ENCODE assay signal across 10 cellular contexts in genomic region chr9:136997830-136998234, GRCh38. TPM values are rescaled to one million over a fixed set of nuclear protein-coding genes. Genes with fewer than 3 reads are reported as not detected.
DNase-seq lines count a peak whose midpoint lies in the region; ATAC-seq, FAIRE-seq and TF ChIP-seq lines count a peak whose summit lies in the region.
"Had no signal": no experiment of that assay in that cellular context is flagged by ENCODE, and none has a peak within 500 bp of the region (broad histone marks: within the 10 kb centered on the region; RNA-seq: fewer than 3 reads in every experiment).

No MANE protein-coding gene starts in this region.

- FAIRE-seq in GM18507 (lab: Jason Lieb, UNC), result peak; percentile 31

- no peaks in the 10 kb centered on the region for H3K9me3 Mint-ChIP-seq in activated naive CD4-positive, alpha-beta T cell treated with anti-CD3 and anti-CD28 coated beads, Interleukin-2, amount 50 U/mL, for 24 hours

- peak overlapping the region; percentile 82; the same call in 1 of the 2 replicates for H3K27ac ChIP-seq in 22Rv1
- H3K27ac ChIP-seq: C4-2B had no signal

- ATAC-seq in HG02571 (IDR thresholded peaks at IDR 0.05; ENCODE audit: unreplicated experiment) (no peak), HG03342 (IDR thresholded peaks at IDR 0.05; ENCODE audit: unreplicated experiment) (no peak), HG03159 (IDR thresholded peaks at IDR 0.05; ENCODE audit: unreplicated experiment) (no peak)

- DNase-seq in GM18507 (ENCODE audit: extremely low spot score, insufficient read length, low read depth) (no peak), lung microvascular endothelial cell (ENCODE audit: low read depth in 2 of 2) (peak; percentile 49 to 74), HUDEP-2 (lab: John Stamatoyannopoulos, UW; ENCODE audit: unreplicated experiment in 76 of 76) (no peak)
- DNase-seq: Right ventricle myocardium superior had no signal

- no peak for TF ChIP-seq CTCF in 22Rv1 (IDR thresholded peaks at IDR 0.05)

- H3K27me3 Mint-ChIP-seq in activated naive CD4-positive, alpha-beta T cell treated with anti-CD3 and anti-CD28 coated beads, Interleukin-2, amount 50 U/mL, for 24 hours, result no peaks in the 10 kb centered on the region

- H3K36me3 Mint-ChIP-seq in activated naive CD4-positive, alpha-beta T cell treated with anti-CD3 and anti-CD28 coated beads, Interleukin-2, amount 50 U/mL, for 24 hours, result no peaks in the 10 kb centered on the region

- no peak overlapping the region for H3K27ac Mint-ChIP-seq in activated naive CD4-positive, alpha-beta T cell treated with anti-CD3 and anti-CD28 coated beads, Interleukin-2, amount 50 U/mL, for 24 hours

- peak overlapping the region; percentile 58 for H3K4me3 Mint-ChIP-seq in activated naive CD4-positive, alpha-beta T cell treated with anti-CD3 and anti-CD28 coated beads, Interleukin-2, amount 50 U/mL, for 24 hours

- H3K4me1 Mint-ChIP-seq in activated naive CD4-positive, alpha-beta T cell treated with anti-CD3 and anti-CD28 coated beads, Interleukin-2, amount 50 U/mL, for 24 hours, result peaks cover 17% of the 10 kb centered on the region

RNA-seq across cellular contexts. Expression of gene CLIC3, which starts 1.5 kb away (rescaled TPM):
- total RNA-seq in lung microvascular endothelial cell, result 0.22 TPM in 1 of 2 replicates, not detected in the other

RNA-seq across cellular contexts. Expression of gene PAXX, which starts 5.6 kb away (rescaled TPM):
- total RNA-seq in lung microvascular endothelial cell, result 8.9 and 9.7 TPM in 2 replicates

RNA-seq across cellular contexts. Expression of gene LCNL1, which starts 15.0 kb away (rescaled TPM):
- not detected in 2 replicates for total RNA-seq in lung microvascular endothelial cell

RNA-seq across cellular contexts. Expression of gene PTGDS, which starts 20.5 kb away (rescaled TPM):
- 0.22 and 0.79 TPM in 2 replicates for total RNA-seq in lung microvascular endothelial cell

RNA-seq across cellular contexts. Expression of gene ABCA2, which starts 30.2 kb away (rescaled TPM):
- total RNA-seq in lung microvascular endothelial cell, result 4.0 and 5.0 TPM in 2 replicates

Comparison
In these comparisons a context has a peak if more than half of its experiments do, and no peak if none do; other contexts are left out.
1. DNase-seq: peak in lung microvascular endothelial cell (2 of 2); none in GM18507 (single experiment) and HUDEP-2 (0 of 76).